15 cellular contexts compared by ENCODE assay signal in genomic region chr11:74682731-74683278, GRCh38. TPM values are rescaled to one million over a fixed set of nuclear protein-coding genes. Genes with fewer than 3 reads are reported as not detected.
DNase-seq lines count a peak whose midpoint lies in the region; ATAC-seq, FAIRE-seq and TF ChIP-seq lines count a peak whose summit lies in the region.
"Had no signal": no experiment of that assay in that cellular context is flagged by ENCODE, and none has a peak within 500 bp of the region (broad histone marks: within the 10 kb centered on the region; RNA-seq: fewer than 3 reads in every experiment).

No MANE protein-coding gene starts in this region.

- no peaks in the 10 kb centered on the region for H3K36me3 ChIP-seq in PC-3 (ENCODE audit: low read depth, low read length)
- H3K36me3 ChIP-seq in endothelial cell of umbilical vein (ENCODE audit: control insufficient read depth in 2 of 2, extremely low read depth in 1 of 2, insufficient read depth in 2 of 2, low read length in 2 of 2): no peaks in the 10 kb centered on the region
- no peaks in the 10 kb centered on the region for H3K36me3 ChIP-seq in subcutaneous abdominal adipose tissue (ENCODE audit: control insufficient read depth in 5 of 5, insufficient read depth in 5 of 5, low read length in 5 of 5)
- no peaks in the 10 kb centered on the region for H3K36me3 ChIP-seq in SK-N-SH (replicated peaks in 1 of 2; ENCODE audit: control insufficient read depth in 1 of 2, insufficient read depth in 2 of 2, low read length in 1 of 2)
- H3K36me3 ChIP-seq: adrenal gland had no signal

- no peak overlapping the region for H3K27ac ChIP-seq in PC-3 (ENCODE audit: low read length)
- H3K27ac ChIP-seq in endothelial cell of umbilical vein (ENCODE audit: insufficient read depth, low read depth, low read length): no peak overlapping the region
- H3K27ac ChIP-seq in subcutaneous abdominal adipose tissue (ENCODE audit: low read depth, low read length): no peak overlapping the region
- H3K27ac ChIP-seq in SK-N-SH (ENCODE audit: low read depth in 2 of 2, low read length in 1 of 2): no peak overlapping the region
- H3K27ac ChIP-seq: adrenal gland had no signal

- TF ChIP-seq RAD21 in SK-N-SH (IDR thresholded peaks at IDR 0.05; ENCODE audit: low read length): no peak

- TF ChIP-seq EP300 in SK-N-SH (IDR thresholded peaks at IDR 0.05; ENCODE audit: borderline replicate concordance in 1 of 2, low read depth in 1 of 2, low read length in 1 of 2): no peak

- no peak for FAIRE-seq in endothelial cell of umbilical vein (lab: Jason Lieb, UNC)

- H2AFZ ChIP-seq in PC-3 (ENCODE audit: low read length): peak overlapping the region; percentile 76; the same call in 1 of the 2 replicates
- H2AFZ ChIP-seq in endothelial cell of umbilical vein (ENCODE audit: low read depth, low read length): peak overlapping the region; percentile 48
- H2AFZ ChIP-seq in SK-N-SH (ENCODE audit: low read depth): no peak overlapping the region

- H3K9me3 ChIP-seq in PC-3 (ENCODE audit: low read length): no peaks in the 10 kb centered on the region
- no peaks in the 10 kb centered on the region for H3K9me3 ChIP-seq in endothelial cell of umbilical vein (replicated peaks; ENCODE audit: control insufficient read depth, insufficient read depth, low read length)
- H3K9me3 ChIP-seq in subcutaneous abdominal adipose tissue (ENCODE audit: control insufficient read depth in 5 of 5, low read length in 5 of 5): peaks cover 0 to 10% (median 5%) of the 10 kb centered on the region in 5 donors
- H3K9me3 ChIP-seq in SK-N-SH: no peaks in the 10 kb centered on the region
- H3K9me3 ChIP-seq: adrenal gland had no signal

- no peaks in the 10 kb centered on the region for H3K79me2 ChIP-seq in PC-3 (ENCODE audit: low read length)
- H3K79me2 ChIP-seq in endothelial cell of umbilical vein (ENCODE audit: control insufficient read depth, insufficient read depth, low read length): no peaks in the 10 kb centered on the region
- no peaks in the 10 kb centered on the region for H3K79me2 ChIP-seq in SK-N-SH (ENCODE audit: insufficient read depth)

- H4K20me1 ChIP-seq in PC-3 (ENCODE audit: low read length) (no peaks in the 10 kb centered on the region), endothelial cell of umbilical vein (replicated peaks; ENCODE audit: control insufficient read depth, extremely low read depth, insufficient read depth, low read length) (no peaks in the 10 kb centered on the region), SK-N-SH (ENCODE audit: insufficient read depth) (no peaks in the 10 kb centered on the region)

- no TSS peak for BruUV-seq in PC-3 (replicated peaks; lab: Mats Ljungman, UMichigan)
- no TSS peak for BruUV-seq in endothelial cell of umbilical vein (replicated peaks; lab: Mats Ljungman, UMichigan)

- POLR2A ChIA-PET in PC-3 (lab: Charles Lee; ENCODE audit: unreplicated experiment) (no interaction called here), endothelial cell of umbilical vein (lab: Charles Lee) (no interaction called here), SK-N-SH (lab: Yijun Ruan, JAX) (no interaction called here)

- WGBS in SK-N-SH (ENCODE audit: low lambda C conversion rate): 97% methylated on average over 8 of the region's 14 CpGs

- no peak overlapping the region for H3K9ac ChIP-seq in PC-3 (ENCODE audit: low read length)
- H3K9ac ChIP-seq in endothelial cell of umbilical vein (replicated peaks; ENCODE audit: extremely low read depth, insufficient read depth, low read length): peak overlapping the region; percentile 13
- peak overlapping the region in 4 of 5 donors; percentile 11 to 45 (median 36) for H3K9ac ChIP-seq in subcutaneous abdominal adipose tissue (ENCODE audit: low read length in 5 of 5)
- no peak overlapping the region for H3K9ac ChIP-seq in SK-N-SH

- dilution Hi-C loops in endothelial cell of umbilical vein (cut with MboI; ENCODE audit: extremely low pct_ligation_motif_present, low sequenced_read_pairs): no loop called here

- no peak for DNase-seq in PC-3
- no peak for DNase-seq in endothelial cell of umbilical vein (ENCODE audit: low read depth, low spot score)
- peak; percentile 43 for DNase-seq in mesenteric fat pad (ENCODE audit: low spot score)
- no peak for DNase-seq in SK-N-SH
- no peak for DNase-seq in 8988T
- DNase-seq: activated CD4-positive, alpha-beta T cell treated with anti-CD3 and anti-CD28 coated beads, Interleukin-2, amount 50 U/mL, for 4 hours; NCI-H1092 treated with DMSO at 0.1 percent for 48 hours; NCI-H510A treated with DMSO at 0.1 percent for 48 hours; stimulated activated naive CD4-positive, alpha-beta T cell treated with Interleukin-2 at 50 U/mL for 16 hours had no signal

- intact Hi-C loops in PC-3 (cut with micrococcal nuclease) (no loop called here), endothelial cell of umbilical vein (cut with micrococcal nuclease) (no loop called here)

- H3K9me2 ChIP-seq in PC-3 (replicated peaks; ENCODE audit: low read length) (no peaks in the 10 kb centered on the region), SK-N-SH (no peaks in the 10 kb centered on the region)

- peaks cover 6% of the 10 kb centered on the region; the same call in 1 of the 2 replicates for H3K4me1 ChIP-seq in PC-3 (ENCODE audit: insufficient read depth, low read length)
- peaks cover 4% of the 10 kb centered on the region for H3K4me1 ChIP-seq in endothelial cell of umbilical vein (ENCODE audit: control insufficient read depth, extremely low read depth, insufficient read depth, low read length)
- peaks cover 0 to 13% (median 10%) of the 10 kb centered on the region in 5 donors for H3K4me1 ChIP-seq in subcutaneous abdominal adipose tissue (ENCODE audit: control insufficient read depth in 5 of 5, insufficient read depth in 5 of 5, low read length in 5 of 5)
- peaks cover 0 to 5% of the 10 kb centered on the region in 2 experiments; a peak in 1 of 4 replicates for H3K4me1 ChIP-seq in SK-N-SH (ENCODE audit: control insufficient read depth in 1 of 2, insufficient read depth in 2 of 2, low read depth in 1 of 2, low read length in 1 of 2)

- no peak for TF ChIP-seq CTCF in PC-3 (conservative IDR thresholded peaks at IDR 0.05; ENCODE audit: low read depth, low read length)
- no peak for TF ChIP-seq CTCF in endothelial cell of umbilical vein (IDR thresholded peaks at IDR 0.05; ENCODE audit: extremely low read depth in 1 of 2, insufficient read depth in 1 of 2, low read depth in 1 of 2, low read length in 2 of 2)
- TF ChIP-seq CTCF in SK-N-SH (IDR thresholded peaks at IDR 0.05): no peak

- ATAC-seq in PC-3 (no peak), GM21717 (IDR thresholded peaks at IDR 0.05; ENCODE audit: unreplicated experiment) (no peak), HG03439 (IDR thresholded peaks at IDR 0.05; ENCODE audit: unreplicated experiment) (no peak)

- TF ChIP-seq POLR2A in endothelial cell of umbilical vein (IDR thresholded peaks at IDR 0.05; ENCODE audit: low read depth, low read length): no peak

- H3K9me1 ChIP-seq in endothelial cell of umbilical vein (replicated peaks; ENCODE audit: control insufficient read depth, extremely low read depth, insufficient read depth, low read length): no peaks in the 10 kb centered on the region

- peak overlapping the region; percentile 57; the same call in 1 of the 2 replicates for H3K4me3 ChIP-seq in PC-3 (ENCODE audit: low read length)
- peak overlapping the region in 1 of 3 experiments; percentile 29 for H3K4me3 ChIP-seq in endothelial cell of umbilical vein (replicated peaks in 1 of 3; ENCODE audit: insufficient read depth in 1 of 3, low read depth in 1 of 3, low read length in 3 of 3)
- peak overlapping the region in 4 of 5 donors; percentile 48 to 58 (median 53) for H3K4me3 ChIP-seq in subcutaneous abdominal adipose tissue (ENCODE audit: low read depth in 1 of 5, low read length in 5 of 5)
- H3K4me3 ChIP-seq in SK-N-SH (ENCODE audit: low read depth in 2 of 2, low read length in 1 of 2): no peak overlapping the region

- CTCF ChIA-PET in PC-3 (lab: Charles Lee) (no interaction called here), endothelial cell of umbilical vein (lab: Charles Lee) (interaction anchor here (1.1 to 9.0 kb wide), 9 partner anchors 9 to 71 kb away, joined by 3 to 84 read pairs (median 5); no protein-coding TSS in a partner anchor), SK-N-SH (lab: Yijun Ruan, JAX) (interaction anchor here (0.9 to 7.8 kb wide), 14 partner anchors 10 to 230 kb away, joined by 3 to 58 read pairs (median 4); no protein-coding TSS in a partner anchor)

- H3K4me2 ChIP-seq in PC-3 (ENCODE audit: low read length) (peak overlapping the region; percentile 60), endothelial cell of umbilical vein (ENCODE audit: insufficient read depth, low read length) (peak overlapping the region; percentile 18), SK-N-SH (no peak overlapping the region)

- H3F3A ChIP-seq in PC-3 (ENCODE audit: low read length, unreplicated experiment) (no peaks in the 10 kb centered on the region), SK-N-SH (replicated peaks; ENCODE audit: insufficient read depth) (peaks cover 3% of the 10 kb centered on the region)

- H3K27me3 ChIP-seq in PC-3 (ENCODE audit: low read length) (no peaks in the 10 kb centered on the region), endothelial cell of umbilical vein (ENCODE audit: control insufficient read depth in 2 of 2, insufficient read depth in 2 of 2, low read length in 2 of 2) (no peaks in the 10 kb centered on the region), subcutaneous abdominal adipose tissue (ENCODE audit: control insufficient read depth in 5 of 5, insufficient read depth in 4 of 5, low read length in 5 of 5) (no peaks in the 10 kb centered on the region), SK-N-SH (ENCODE audit: insufficient read depth) (no peaks in the 10 kb centered on the region)
- H3K27me3 ChIP-seq: adrenal gland had no signal

TF ChIP-seq in endothelial cell of umbilical vein, 7 proteins besides CTCF, POLR2A, EP300 and RAD21 (continues in another document):
- TF ChIP-seq GATA2 (IDR thresholded peaks at IDR 0.05; ENCODE audit: insufficient read depth, insufficient read length, low read depth, low read length): no peak

TF ChIP-seq in SK-N-SH, 30 proteins besides CTCF, POLR2A, EP300 and RAD21 (continues in another document):
- no peak for TF ChIP-seq NFIC (IDR thresholded peaks at IDR 0.05; ENCODE audit: borderline replicate concordance)

RNA-seq across cellular contexts. Expression of gene CHRDL2, which starts 48.4 kb away (rescaled TPM):
- not detected in 2 replicates for total RNA-seq in PC-3 (2014; rRNA removed)
- total RNA-seq in endothelial cell of umbilical vein: not detected in 2 replicates
- not detected in 2 replicates for polyA plus RNA-seq in endothelial cell of umbilical vein
- not detected in 2 replicates for polyA plus RNA-seq in endothelial cell of umbilical vein (2011; cell fraction: cytosol; rRNA removed)
- not detected in 2 replicates for polyA plus RNA-seq in endothelial cell of umbilical vein (2011; cell fraction: nucleus; rRNA removed)
- polyA plus RNA-seq in endothelial cell of umbilical vein (2012): not detected in 2 replicates
- polyA minus RNA-seq in endothelial cell of umbilical vein: not detected in 2 replicates
- not detected for polyA minus RNA-seq in endothelial cell of umbilical vein (2011; cell fraction: cytosol; rRNA and poly(A)+ RNA removed)
- not detected in 2 replicates for polyA minus RNA-seq in endothelial cell of umbilical vein (2011; cell fraction: nucleus; rRNA and poly(A)+ RNA removed)
- 0.67 TPM for total RNA-seq in mesenteric fat pad
- not detected in 2 replicates for polyA plus RNA-seq in SK-N-SH (2012; rRNA removed)
- 0.05 TPM in 1 of 2 replicates, not detected in the other for polyA plus RNA-seq in SK-N-SH (2012; cell fraction: cytosol; rRNA removed)
- polyA plus RNA-seq in SK-N-SH (2012; cell fraction: nucleus; rRNA removed): 0.04 and 0.13 TPM in 2 replicates
- total RNA-seq: Calu3, fibroblast of lung had no signal
- polyA plus RNA-seq: fibroblast of lung had no signal

Comparison
In these comparisons a context has a peak if more than half of its experiments do, and no peak if none do; other contexts are left out.
1. H3K4me3 ChIP-seq: peak in PC-3 (single experiment) and subcutaneous abdominal adipose tissue (4 of 5); none in SK-N-SH (0 of 2).
2. H3K9ac ChIP-seq: peak in endothelial cell of umbilical vein (single experiment) and subcutaneous abdominal adipose tissue (4 of 5); none in PC-3 (single experiment) and SK-N-SH (single experiment).